In genomic region chr4:110184124-110184790, GRCh38 we compare ENCODE assay signal across 11 cellular contexts. TPM values are rescaled to one million over a fixed set of nuclear protein-coding genes. Genes with fewer than 3 reads are reported as not detected.
DNase-seq lines count a peak whose midpoint lies in the region; ATAC-seq and TF ChIP-seq lines count a peak whose summit lies in the region.
"Had no signal": no experiment of that assay in that cellular context is flagged by ENCODE, and none has a peak within 500 bp of the region (broad histone marks: within the 10 kb centered on the region; RNA-seq: fewer than 3 reads in every experiment).

No MANE protein-coding gene starts in this region.

- BruUV-seq in mammary epithelial cell (replicated peaks; lab: Mats Ljungman, UMichigan), result no TSS peak
- BruUV-seq in MCF 10A (replicated peaks; lab: Mats Ljungman, UMichigan), result no TSS peak

- no peaks in the 10 kb centered on the region for H3K27me3 ChIP-seq in mammary epithelial cell (ENCODE audit: insufficient read depth, low read length)
- H3K27me3 ChIP-seq in endodermal cell (ENCODE audit: control insufficient read depth, insufficient read depth, low read length, poor library complexity, severe bottlenecking), result no peaks in the 10 kb centered on the region
- no peaks in the 10 kb centered on the region for H3K27me3 ChIP-seq in subcutaneous abdominal adipose tissue (ENCODE audit: control insufficient read depth in 5 of 5, insufficient read depth in 4 of 5, low read length in 5 of 5)
- H3K27me3 ChIP-seq: ascending aorta, gastrocnemius medialis had no signal

- in situ Hi-C loops in mammary epithelial cell (cut with MboI; ENCODE audit: low sequenced_read_pairs in 2 of 2), result no loop called here

- DNase-seq in mammary epithelial cell, result peak; percentile 39
- no peak for DNase-seq in MCF 10A (ENCODE audit: unreplicated experiment)
- DNase-seq in NAMALWA (ENCODE audit: low spot score), result peak; percentile 6
- DNase-seq in endodermal cell, result peak; percentile 60
- DNase-seq in naive thymus-derived CD8-positive, alpha-beta T cell, result no peak
- DNase-seq: gastrocnemius medialis; stimulated activated CD4-positive, alpha-beta T cell treated with anti-CD3 and anti-CD28 coated beads, Interleukin-4, amount 100 ng/mL, for 4 hours had no signal

- no peaks in the 10 kb centered on the region for H3K9me3 Mint-ChIP-seq in MCF 10A (ENCODE audit: unreplicated experiment)
- no peaks in the 10 kb centered on the region for H3K9me3 Mint-ChIP-seq in endodermal cell
- H3K9me3 Mint-ChIP-seq in naive thymus-derived CD8-positive, alpha-beta T cell, result no peaks in the 10 kb centered on the region

- no peak for TF ChIP-seq CTCF in mammary epithelial cell (conservative IDR thresholded peaks at IDR 0.05 in 1 of 2, IDR thresholded peaks at IDR 0.05 in 1 of 2; ENCODE audit: extremely low read depth in 1 of 2, insufficient read depth in 1 of 2, low read depth in 1 of 2, low read length in 2 of 2)
- no peak for TF ChIP-seq CTCF in MCF 10A (IDR thresholded peaks at IDR 0.05; ENCODE audit: unreplicated experiment)
- no peak for TF ChIP-seq CTCF in endodermal cell (conservative IDR thresholded peaks at IDR 0.05)

- H3K9ac ChIP-seq in mammary epithelial cell (ENCODE audit: insufficient read depth, low read length) (no peak overlapping the region), endodermal cell (ENCODE audit: extremely low read depth, low read length, poor library complexity, severe bottlenecking) (peak overlapping the region; percentile 48), subcutaneous abdominal adipose tissue (ENCODE audit: low read length in 5 of 5) (no peak overlapping the region)

- CTCF ChIA-PET in mammary epithelial cell (lab: Charles Lee; ENCODE audit: low non-redundant PET) (interaction anchor here (0.6 kb wide), 1 partner anchor 19 kb away, joined by 3 read pairs; no protein-coding TSS in a partner anchor), MCF 10A (lab: Yijun Ruan, JAX) (no interaction called here)

- peaks cover 31% of the 10 kb centered on the region for H3K36me3 Mint-ChIP-seq in MCF 10A (ENCODE audit: insufficient read depth, unreplicated experiment)
- peaks cover 27% of the 10 kb centered on the region for H3K36me3 Mint-ChIP-seq in endodermal cell (ENCODE audit: low read depth)
- no peaks in the 10 kb centered on the region for H3K36me3 Mint-ChIP-seq in naive thymus-derived CD8-positive, alpha-beta T cell

- H3K36me3 ChIP-seq in mammary epithelial cell (ENCODE audit: insufficient read depth, low read length), result peaks cover 14% of the 10 kb centered on the region
- peaks cover 4% of the 10 kb centered on the region for H3K36me3 ChIP-seq in endodermal cell (ENCODE audit: control insufficient read depth, insufficient read depth, low read length)
- H3K36me3 ChIP-seq in subcutaneous abdominal adipose tissue (ENCODE audit: control insufficient read depth in 5 of 5, insufficient read depth in 5 of 5, low read length in 5 of 5), result no peaks in the 10 kb centered on the region
- H3K36me3 ChIP-seq: ascending aorta, gastrocnemius medialis had no signal

- no peak overlapping the region for H3K4me3 ChIP-seq in mammary epithelial cell (replicated peaks in 1 of 3; ENCODE audit: insufficient read depth in 1 of 3, low read depth in 2 of 3, low read length in 3 of 3)
- peak overlapping the region; percentile 66 for H3K4me3 ChIP-seq in endodermal cell (ENCODE audit: low read length)
- no peak overlapping the region for H3K4me3 ChIP-seq in subcutaneous abdominal adipose tissue (ENCODE audit: low read depth in 1 of 5, low read length in 5 of 5)
- H3K4me3 ChIP-seq: ascending aorta, gastrocnemius medialis had no signal

- dilution Hi-C loops in mammary epithelial cell (cut with HindIII; ENCODE audit: low sequenced_read_pairs), result no loop called here

- POLR2A ChIA-PET in MCF 10A (lab: Yijun Ruan, JAX), result interaction anchor here (0.6 to 1.9 kb wide), 6 partner anchors 9 to 1564 kb away, joined by 3 to 6 read pairs (median 4); no protein-coding TSS in a partner anchor
- POLR2A ChIA-PET in naive thymus-derived CD8-positive, alpha-beta T cell (lab: Charles Lee), result no interaction called here

- peaks cover 76% of the 10 kb centered on the region for H3K79me2 ChIP-seq in mammary epithelial cell (ENCODE audit: insufficient read depth, low read length)

- H3K4me3 Mint-ChIP-seq in MCF 10A (ENCODE audit: unreplicated experiment), result no peak overlapping the region
- no peak overlapping the region for H3K4me3 Mint-ChIP-seq in endodermal cell
- no peak overlapping the region for H3K4me3 Mint-ChIP-seq in naive thymus-derived CD8-positive, alpha-beta T cell

- intact Hi-C loops in mammary epithelial cell (cut with micrococcal nuclease), result no loop called here
- intact Hi-C loops in MCF 10A (cut with micrococcal nuclease), result no loop called here

- H3K4me1 ChIP-seq in mammary epithelial cell (ENCODE audit: insufficient read depth, low read length), result peaks cover 16% of the 10 kb centered on the region
- peaks cover 20% of the 10 kb centered on the region for H3K4me1 ChIP-seq in endodermal cell (ENCODE audit: control insufficient read depth, insufficient read depth, low read length)
- peaks cover 0 to 22% (median 0%) of the 10 kb centered on the region in 5 donors for H3K4me1 ChIP-seq in subcutaneous abdominal adipose tissue (ENCODE audit: control insufficient read depth in 5 of 5, insufficient read depth in 5 of 5, low read length in 5 of 5)
- H3K4me1 ChIP-seq: ascending aorta, gastrocnemius medialis had no signal

- no peak overlapping the region for H3K27ac Mint-ChIP-seq in MCF 10A (ENCODE audit: low read depth, unreplicated experiment)
- peak overlapping the region; percentile 46 for H3K27ac Mint-ChIP-seq in endodermal cell
- H3K27ac Mint-ChIP-seq in naive thymus-derived CD8-positive, alpha-beta T cell, result peak overlapping the region in 2 of 10 donors; percentile 34 to 41

- H3K4me2 ChIP-seq in mammary epithelial cell (ENCODE audit: insufficient read depth, low read depth, low read length), result peak overlapping the region; percentile 0

- H2AFZ ChIP-seq in mammary epithelial cell (ENCODE audit: low read depth, low read length), result no peak overlapping the region

- H3K9me3 ChIP-seq in mammary epithelial cell (replicated peaks; ENCODE audit: insufficient read depth, low read length) (no peaks in the 10 kb centered on the region), endodermal cell (ENCODE audit: control insufficient read depth, low read length) (no peaks in the 10 kb centered on the region), subcutaneous abdominal adipose tissue (ENCODE audit: control insufficient read depth in 5 of 5, low read length in 5 of 5) (no peaks in the 10 kb centered on the region)
- H3K9me3 ChIP-seq: ascending aorta, gastrocnemius medialis had no signal

- no peaks in the 10 kb centered on the region for H4K20me1 ChIP-seq in mammary epithelial cell (ENCODE audit: insufficient read depth, low read length)

- H3K27me3 Mint-ChIP-seq in MCF 10A (ENCODE audit: insufficient read depth, unreplicated experiment) (no peaks in the 10 kb centered on the region), endodermal cell (ENCODE audit: insufficient read depth) (no peaks in the 10 kb centered on the region)
- no peaks in the 10 kb centered on the region for H3K27me3 Mint-ChIP-seq in naive thymus-derived CD8-positive, alpha-beta T cell

- no peak for ATAC-seq in naive thymus-derived CD8-positive, alpha-beta T cell
- ATAC-seq in GM21786 (IDR thresholded peaks at IDR 0.05; ENCODE audit: unreplicated experiment), result no peak
- ATAC-seq in HG03342 (IDR thresholded peaks at IDR 0.05; ENCODE audit: unreplicated experiment), result no peak
- ATAC-seq: gastrocnemius medialis had no signal

- WGBS in mammary epithelial cell (ENCODE audit: low coverage, missing lambda C conversion rate), result 48% methylated on average over 4 of the region's 4 CpGs
- WGBS in endodermal cell (ENCODE audit: insufficient coverage in 1 of 2, insufficient read length in 1 of 2), 2 experiments, result 4 to 37% methylated on average over 2 to 4 of the region's 4 CpGs

- H3K27ac ChIP-seq in mammary epithelial cell (ENCODE audit: insufficient read depth, low read depth, low read length), result no peak overlapping the region
- H3K27ac ChIP-seq in endodermal cell (ENCODE audit: low read depth, low read length), result peak overlapping the region; percentile 7
- H3K27ac ChIP-seq in subcutaneous abdominal adipose tissue (ENCODE audit: low read depth, low read length), result peak overlapping the region; percentile 53
- H3K27ac ChIP-seq: ascending aorta, gastrocnemius medialis had no signal

- H3K4me1 Mint-ChIP-seq in MCF 10A (ENCODE audit: insufficient read depth, unreplicated experiment), result peaks cover 8% of the 10 kb centered on the region
- peaks cover 32% of the 10 kb centered on the region for H3K4me1 Mint-ChIP-seq in endodermal cell
- H3K4me1 Mint-ChIP-seq in naive thymus-derived CD8-positive, alpha-beta T cell, result peaks cover 4 to 7% (median 5%) of the 10 kb centered on the region in 4 donors

RNA-seq across cellular contexts. Expression of gene ELOVL6, which starts 14.2 kb away (rescaled TPM):
- total RNA-seq in mammary epithelial cell (10 to 100 TPM; 18.7 to 49.0 TPM), MCF 10A (2022) (22.7 and 23.5 TPM in 2 replicates), endodermal cell (10 to 100 TPM; 43.5 to 44.8 TPM)
- 61.6 TPM for polyA plus RNA-seq in mammary epithelial cell
- 34.7 TPM for polyA minus RNA-seq in mammary epithelial cell
- polyA plus RNA-seq in endodermal cell (2013, experiment 1 of 2), result 70.5 TPM
- 72.7 TPM for polyA plus RNA-seq in endodermal cell (2013, experiment 2 of 2)
- 1 to 10 TPM in 1 of 2 experiments, under 1 TPM in 1; 0.57 to 2.1 TPM for total RNA-seq in naive thymus-derived CD8-positive, alpha-beta T cell
- 1 to 10 TPM in 1 of 3 donors, under 1 TPM in 2; 0.11 to 3.0 (median 0.13) TPM for polyA plus RNA-seq in naive thymus-derived CD8-positive, alpha-beta T cell

Comparison
In these comparisons a context has a peak if more than half of its experiments do, and no peak if none do; other contexts are left out.
1. DNase-seq: peak in mammary epithelial cell (single experiment), NAMALWA (single experiment) and endodermal cell (single experiment); none in MCF 10A (single experiment) and naive thymus-derived CD8-positive, alpha-beta T cell (0 of 10).